Comparison of ENCODE assay signal across 8 cellular contexts in genomic region chr17:29778936-29779811, GRCh38.
A peak's percentile ranks its signal among the peaks of the same experiment; 100 is the strongest.
DNase-seq lines count a peak whose midpoint lies in the region; ATAC-seq and TF ChIP-seq lines count a peak whose summit lies in the region.

No MANE protein-coding gene starts in this region.

- ATAC-seq in memory B cell (ENCODE audit: low read depth) = peak; percentile 97
- no peak for ATAC-seq in HG02973 (IDR thresholded peaks at IDR 0.05; ENCODE audit: unreplicated experiment)

- DNase-seq in COR-L47 (lab: John Stamatoyannopoulos, UW) = peak; percentile 28
- DNase-seq in HFFc6 = peak; percentile 29
- peak; percentile 89 for DNase-seq in NCI-H82 (lab: John Stamatoyannopoulos, UW)
- DNase-seq in activated CD4-positive, alpha-beta T cell treated with anti-CD3 and anti-CD28 coated beads, Interleukin-2, amount 50 U/mL, for 48 hours = peak; percentile 85 to 89
- peak; percentile 74 for DNase-seq in ecto neural progenitor cell (ENCODE audit: low spot score)
- DNase-seq in memory B cell (ENCODE audit: low spot score in 2 of 2) = peak; percentile 79 to 81
- peak; percentile 52 to 61 for DNase-seq in stimulated activated CD8-positive, alpha-beta memory T cell treated with anti-CD3 and anti-CD28 coated beads, Interleukin-15, amount 100 ng/mL, for 48 hours (ENCODE audit: low read depth in 2 of 2)

- H3K4me3 Mint-ChIP-seq in HFFc6 = no peak overlapping the region
- no peak overlapping the region for H3K4me3 Mint-ChIP-seq in memory B cell

- peaks cover 4% of the 10 kb centered on the region; the same call in 1 of the 2 replicates for H3K36me3 Mint-ChIP-seq in HFFc6 (ENCODE audit: low read depth)
- H3K36me3 Mint-ChIP-seq in memory B cell = peaks cover 7% of the 10 kb centered on the region

- H3K4me1 Mint-ChIP-seq in HFFc6 (ENCODE audit: low read depth) (peaks cover 12% of the 10 kb centered on the region; the same call in 1 of the 2 replicates), memory B cell (peaks cover 5% of the 10 kb centered on the region)

- H3K27me3 Mint-ChIP-seq in HFFc6 (ENCODE audit: insufficient read depth) (peaks cover 4% of the 10 kb centered on the region), memory B cell (no peaks in the 10 kb centered on the region)

- H3K27ac Mint-ChIP-seq in HFFc6 (0 out of 2 replicates have a peak overlapping the region, but pooled peaks have one; percentile 21), memory B cell (peak overlapping the region; percentile 41)

- H3K9me3 Mint-ChIP-seq in HFFc6 (no peaks in the 10 kb centered on the region), memory B cell (no peaks in the 10 kb centered on the region)

- TF ChIP-seq CTCF in HFFc6 (IDR thresholded peaks at IDR 0.05) = peak; percentile 94

Comparison
In these comparisons a context has a peak if more than half of its experiments do, and no peak if none do; other contexts are left out.
1. DNase-seq: peak in every context shown above with its lines; median percentile 89 in NCI-H82; 87 in activated CD4-positive, alpha-beta T cell treated with anti-CD3 and anti-CD28 coated beads, Interleukin-2, amount 50 U/mL, for 48 hours; 80 in memory B cell; 74 in ecto neural progenitor cell; 56 in stimulated activated CD8-positive, alpha-beta memory T cell treated with anti-CD3 and anti-CD28 coated beads, Interleukin-15, amount 100 ng/mL, for 48 hours; 29 in HFFc6; 28 in COR-L47.